In genomic region chr1:29628190-29628589, GRCh38 we compare ENCODE assay signal across 15 cellular contexts.
DNase-seq lines count a peak whose midpoint lies in the region; ATAC-seq and TF ChIP-seq lines count a peak whose summit lies in the region.
"Had no signal": no experiment of that assay in that cellular context is flagged by ENCODE, and none has a peak within 500 bp of the region (broad histone marks: within the 10 kb centered on the region; RNA-seq: fewer than 3 reads in every experiment).

No MANE protein-coding gene starts in this region.

- H3K27ac ChIP-seq in HEK293 (ENCODE audit: extremely low read depth, low read depth, low read length) (no peak overlapping the region), endodermal cell (ENCODE audit: low read depth, low read length) (no peak overlapping the region), OCI-LY7 (ENCODE audit: low read depth, low read length, poor library complexity, severe bottlenecking) (no peak overlapping the region)
- H3K27ac ChIP-seq: 22Rv1, A549, C4-2B, GM23248 had no signal

- no peaks in the 10 kb centered on the region for H3K9me2 ChIP-seq in OCI-LY7 (ENCODE audit: insufficient read depth, low read length)

- H3K4me3 ChIP-seq in HEK293 (ENCODE audit: low read depth, low read length), result no peak overlapping the region
- H3K4me3 ChIP-seq in endodermal cell (ENCODE audit: low read length), result no peak overlapping the region
- no peak overlapping the region for H3K4me3 ChIP-seq in OCI-LY7 (ENCODE audit: low read depth, low read length, poor library complexity, severe bottlenecking)
- H3K4me3 ChIP-seq: A549, GM23248, HAP-1 had no signal

- H3K9ac ChIP-seq in endodermal cell (ENCODE audit: extremely low read depth, low read length, poor library complexity, severe bottlenecking), result no peak overlapping the region
- H3K9ac ChIP-seq: GM23248 had no signal

- peaks cover 3% of the 10 kb centered on the region for H3K9me3 Mint-ChIP-seq in activated CD4-positive, alpha-beta T cell treated with anti-CD3 and anti-CD28 coated beads, Interleukin-2, amount 10 ng/mL, durations not matched to agents 24 days and 14 days
- H3K9me3 Mint-ChIP-seq in endodermal cell, result no peaks in the 10 kb centered on the region
- H3K9me3 Mint-ChIP-seq in progenitor cell of endocrine pancreas (ENCODE audit: low read depth), result no peaks in the 10 kb centered on the region
- H3K9me3 Mint-ChIP-seq: CD4-positive, alpha-beta T cell had no signal

- no peaks in the 10 kb centered on the region for H3K79me2 ChIP-seq in OCI-LY7 (ENCODE audit: insufficient read depth, low read depth, low read length)

- CTCF ChIA-PET in HEK293 (lab: Yijun Ruan, JAX), result no interaction called here
- CTCF ChIA-PET in OCI-LY7 (lab: Charles Lee; ENCODE audit: unreplicated experiment), result no interaction called here

- H3K4me1 ChIP-seq in HEK293 (ENCODE audit: control insufficient read depth, insufficient read depth, low read length) (no peaks in the 10 kb centered on the region), endodermal cell (ENCODE audit: control insufficient read depth, insufficient read depth, low read length) (no peaks in the 10 kb centered on the region), OCI-LY7 (ENCODE audit: insufficient read depth, low read length, poor library complexity, severe bottlenecking) (no peaks in the 10 kb centered on the region)
- H3K4me1 ChIP-seq: A549, Caco-2, HAP-1 had no signal

- no peaks in the 10 kb centered on the region for H3K4me1 Mint-ChIP-seq in activated CD4-positive, alpha-beta T cell treated with anti-CD3 and anti-CD28 coated beads, Interleukin-2, amount 10 ng/mL, durations not matched to agents 24 days and 14 days
- H3K4me1 Mint-ChIP-seq in endodermal cell (no peaks in the 10 kb centered on the region), progenitor cell of endocrine pancreas (ENCODE audit: low read depth) (no peaks in the 10 kb centered on the region)

- TF ChIP-seq CTCF in HEK293 (tag by site-specific recombination; IDR thresholded peaks at IDR 0.05) (no peak), endodermal cell (conservative IDR thresholded peaks at IDR 0.05) (no peak), progenitor cell of endocrine pancreas (IDR thresholded peaks at IDR 0.05; ENCODE audit: unreplicated experiment) (no peak), OCI-LY7 (conservative IDR thresholded peaks at IDR 0.05; ENCODE audit: low read length) (no peak)

- no peaks in the 10 kb centered on the region for H3K36me3 Mint-ChIP-seq in activated CD4-positive, alpha-beta T cell treated with anti-CD3 and anti-CD28 coated beads, Interleukin-2, amount 10 ng/mL, durations not matched to agents 24 days and 14 days (ENCODE audit: low read depth)
- H3K36me3 Mint-ChIP-seq in endodermal cell (ENCODE audit: low read depth), result no peaks in the 10 kb centered on the region
- H3K36me3 Mint-ChIP-seq in progenitor cell of endocrine pancreas (ENCODE audit: insufficient read depth), result no peaks in the 10 kb centered on the region

- ATAC-seq in GM21723 (IDR thresholded peaks at IDR 0.05; ENCODE audit: unreplicated experiment), result no peak
- ATAC-seq: A549 had no signal

- no TSS peak for BruUV-seq in OCI-LY7 (replicated peaks; lab: Mats Ljungman, UMichigan)

- no peak for DNase-seq in activated CD4-positive, alpha-beta T cell treated with anti-CD3 and anti-CD28 coated beads, Interleukin-2, amount 10 ng/mL, durations not matched to agents 24 days and 14 days
- DNase-seq in activated CD4-positive, alpha-beta T cell treated with anti-CD3 and anti-CD28 coated beads for 1 hour, result no peak
- DNase-seq in endodermal cell (peak; percentile 26), progenitor cell of endocrine pancreas (ENCODE audit: low spot score, unreplicated experiment) (peak; percentile 3), OCI-LY7 (ENCODE audit: low spot score) (no peak)
- DNase-seq: AML-193; Caco-2; CD4-positive, alpha-beta T cell had no signal

- no peaks in the 10 kb centered on the region for H3K36me3 ChIP-seq in HEK293 (ENCODE audit: control insufficient read depth in 2 of 2, insufficient read depth in 1 of 2, low read length in 2 of 2)
- no peaks in the 10 kb centered on the region for H3K36me3 ChIP-seq in endodermal cell (ENCODE audit: control insufficient read depth, insufficient read depth, low read length)
- no peaks in the 10 kb centered on the region for H3K36me3 ChIP-seq in OCI-LY7 (ENCODE audit: insufficient read depth, low read length)
- H3K36me3 ChIP-seq: HAP-1 had no signal

- H3K4me2 ChIP-seq in OCI-LY7 (ENCODE audit: low read length), result no peak overlapping the region
- H3K4me2 ChIP-seq: A549 had no signal

- POLR2A ChIA-PET in HEK293 (lab: Yijun Ruan, JAX) (no interaction called here), OCI-LY7 (lab: Charles Lee) (no interaction called here)

- H2AFZ ChIP-seq in OCI-LY7 (ENCODE audit: low read length), result no peak overlapping the region
- H2AFZ ChIP-seq: GM23248 had no signal

- H3K9me3 ChIP-seq in HEK293 (ENCODE audit: control insufficient read depth, insufficient read depth, low read depth, low read length) (no peaks in the 10 kb centered on the region), endodermal cell (ENCODE audit: control insufficient read depth, low read length) (no peaks in the 10 kb centered on the region), OCI-LY7 (ENCODE audit: low read length) (no peaks in the 10 kb centered on the region)
- H3K9me3 ChIP-seq: A549, Caco-2, HAP-1 had no signal

- H3K27me3 ChIP-seq in endodermal cell (ENCODE audit: control insufficient read depth, insufficient read depth, low read length, poor library complexity, severe bottlenecking), result peaks cover 4% of the 10 kb centered on the region

- no peaks in the 10 kb centered on the region for H4K20me1 ChIP-seq in OCI-LY7 (ENCODE audit: insufficient read depth, low read length)

- H3K27me3 Mint-ChIP-seq in activated CD4-positive, alpha-beta T cell treated with anti-CD3 and anti-CD28 coated beads, Interleukin-2, amount 10 ng/mL, durations not matched to agents 24 days and 14 days, result peaks cover 4% of the 10 kb centered on the region
- H3K27me3 Mint-ChIP-seq in endodermal cell (ENCODE audit: insufficient read depth) (peaks cover 12% of the 10 kb centered on the region), progenitor cell of endocrine pancreas (peaks cover 9% of the 10 kb centered on the region)

- WGBS in endodermal cell (ENCODE audit: insufficient coverage in 1 of 2, insufficient read length in 1 of 2), 2 experiments, result 22 to 61% methylated on average over 1 to 2 of the region's 2 CpGs

- H3K4me3 Mint-ChIP-seq in activated CD4-positive, alpha-beta T cell treated with anti-CD3 and anti-CD28 coated beads, Interleukin-2, amount 10 ng/mL, durations not matched to agents 24 days and 14 days, result no peak overlapping the region
- H3K4me3 Mint-ChIP-seq in endodermal cell, result no peak overlapping the region
- no peak overlapping the region for H3K4me3 Mint-ChIP-seq in progenitor cell of endocrine pancreas (ENCODE audit: low read depth)
- H3K4me3 Mint-ChIP-seq: CD4-positive, alpha-beta T cell had no signal

- intact Hi-C loops in activated CD4-positive, alpha-beta T cell treated with anti-CD3 and anti-CD28 coated beads, Interleukin-2, amount 10 ng/mL, durations not matched to agents 24 days and 14 days (cut with micrococcal nuclease), result no loop called here
- intact Hi-C loops in OCI-LY7 (cut with micrococcal nuclease; ENCODE audit: unreplicated experiment), result no loop called here

- H3K27ac Mint-ChIP-seq in activated CD4-positive, alpha-beta T cell treated with anti-CD3 and anti-CD28 coated beads, Interleukin-2, amount 10 ng/mL, durations not matched to agents 24 days and 14 days, result peak overlapping the region; percentile 20
- H3K27ac Mint-ChIP-seq in endodermal cell, result no peak overlapping the region
- no peak overlapping the region for H3K27ac Mint-ChIP-seq in progenitor cell of endocrine pancreas
- H3K27ac Mint-ChIP-seq: CD4-positive, alpha-beta T cell had no signal

TF ChIP-seq in HEK293, 187 proteins besides CTCF, POLR2A, EP300 and RAD21:
- TF ChIP-seq EGR2 (tag by site-specific recombination; IDR thresholded peaks at IDR 0.05; ENCODE audit: low read depth), result 0 out of 2 replicates have a peak, but pooled peaks have one; percentile 23
- TF ChIP-seq, protein P1, sequence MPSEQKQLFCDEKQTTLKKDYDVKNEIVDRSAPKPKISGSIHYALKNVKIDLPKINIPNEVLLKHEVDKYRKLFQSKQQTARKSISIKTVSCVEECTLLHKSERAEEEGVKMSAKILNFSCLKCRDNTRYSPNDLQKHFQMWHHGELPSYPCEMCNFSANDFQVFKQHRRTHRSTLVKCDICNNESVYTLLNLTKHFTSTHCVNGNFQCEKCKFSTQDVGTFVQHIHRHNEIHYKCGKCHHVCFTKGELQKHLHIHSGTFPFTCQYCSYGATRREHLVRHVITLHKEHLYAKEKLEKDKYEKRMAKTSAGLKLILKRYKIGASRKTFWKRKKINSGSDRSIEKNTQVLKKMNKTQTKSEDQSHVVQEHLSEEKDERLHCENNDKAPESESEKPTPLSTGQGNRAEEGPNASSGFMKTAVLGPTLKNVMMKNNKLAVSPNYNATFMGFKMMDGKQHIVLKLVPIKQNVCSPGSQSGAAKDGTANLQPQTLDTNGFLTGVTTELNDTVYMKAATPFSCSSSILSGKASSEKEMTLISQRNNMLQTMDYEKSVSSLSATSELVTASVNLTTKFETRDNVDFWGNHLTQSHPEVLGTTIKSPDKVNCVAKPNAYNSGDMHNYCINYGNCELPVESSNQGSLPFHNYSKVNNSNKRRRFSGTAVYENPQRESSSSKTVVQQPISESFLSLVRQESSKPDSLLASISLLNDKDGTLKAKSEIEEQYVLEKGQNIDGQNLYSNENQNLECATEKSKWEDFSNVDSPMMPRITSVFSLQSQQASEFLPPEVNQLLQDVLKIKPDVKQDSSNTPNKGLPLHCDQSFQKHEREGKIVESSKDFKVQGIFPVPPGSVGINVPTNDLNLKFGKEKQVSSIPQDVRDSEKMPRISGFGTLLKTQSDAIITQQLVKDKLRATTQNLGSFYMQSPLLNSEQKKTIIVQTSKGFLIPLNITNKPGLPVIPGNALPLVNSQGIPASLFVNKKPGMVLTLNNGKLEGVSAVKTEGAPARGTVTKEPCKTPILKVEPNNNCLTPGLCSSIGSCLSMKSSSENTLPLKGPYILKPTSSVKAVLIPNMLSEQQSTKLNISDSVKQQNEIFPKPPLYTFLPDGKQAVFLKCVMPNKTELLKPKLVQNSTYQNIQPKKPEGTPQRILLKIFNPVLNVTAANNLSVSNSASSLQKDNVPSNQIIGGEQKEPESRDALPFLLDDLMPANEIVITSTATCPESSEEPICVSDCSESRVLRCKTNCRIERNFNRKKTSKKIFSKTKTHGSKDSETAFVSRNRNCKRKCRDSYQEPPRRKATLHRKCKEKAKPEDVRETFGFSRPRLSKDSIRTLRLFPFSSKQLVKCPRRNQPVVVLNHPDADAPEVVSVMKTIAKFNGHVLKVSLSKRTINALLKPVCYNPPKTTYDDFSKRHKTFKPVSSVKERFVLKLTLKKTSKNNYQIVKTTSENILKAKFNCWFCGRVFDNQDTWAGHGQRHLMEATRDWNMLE (tag by site-specific recombination; conservative IDR thresholded peaks at IDR 0.05; ENCODE audit: low read depth), result no peak

Comparison
In these comparisons a context has a peak if more than half of its experiments do, and no peak if none do; other contexts are left out.
1. DNase-seq: peak in endodermal cell (single experiment) and progenitor cell of endocrine pancreas (single experiment); none in activated CD4-positive, alpha-beta T cell treated with anti-CD3 and anti-CD28 coated beads, Interleukin-2, amount 10 ng/mL, durations not matched to agents 24 days and 14 days (single experiment), activated CD4-positive, alpha-beta T cell treated with anti-CD3 and anti-CD28 coated beads for 1 hour (single experiment) and OCI-LY7 (single experiment).